13 cellular contexts compared by ENCODE assay signal in genomic region chr11:62858201-62858600, GRCh38. TPM values are rescaled to one million over a fixed set of nuclear protein-coding genes. Genes with fewer than 3 reads are reported as not detected.
DNase-seq lines count a peak whose midpoint lies in the region; ATAC-seq, FAIRE-seq and TF ChIP-seq lines count a peak whose summit lies in the region.
"Had no signal": no experiment of that assay in that cellular context is flagged by ENCODE, and none has a peak within 500 bp of the region (broad histone marks: within the 10 kb centered on the region; RNA-seq: fewer than 3 reads in every experiment).

No MANE protein-coding gene starts in this region.

- H3K27ac ChIP-seq in H1 (ENCODE audit: low read depth, low read length): 0 out of 2 replicates have a peak overlapping the region, but pooled peaks have one; percentile 44
- H3K27ac ChIP-seq: thoracic aorta had no signal

- H3K4me1 Mint-ChIP-seq in activated CD4-positive, alpha-beta T cell treated with anti-CD3 and anti-CD28 coated beads, Interleukin-2, amount 10 ng/mL, durations not matched to agents 24 days and 14 days: peaks cover 57% of the 10 kb centered on the region

- peaks cover 59 to 98% of the 10 kb centered on the region in 2 experiments for H3K79me2 ChIP-seq in H1 (ENCODE audit: control insufficient read depth in 1 of 2, insufficient read depth in 2 of 2, low read length in 2 of 2)

- no peak overlapping the region for H3K14ac ChIP-seq in H1 (ENCODE audit: insufficient read length)

- peak overlapping the region; percentile 97 for H3K4me3 Mint-ChIP-seq in activated CD4-positive, alpha-beta T cell treated with anti-CD3 and anti-CD28 coated beads, Interleukin-2, amount 10 ng/mL, durations not matched to agents 24 days and 14 days

- H3K4me2 ChIP-seq in H1 (ENCODE audit: insufficient read depth in 1 of 2, low read depth in 2 of 2, low read length in 2 of 2): peak overlapping the region; percentile 78 to 95
- H3K4me2 ChIP-seq in skeletal muscle satellite cell (ENCODE audit: low read length): peak overlapping the region; percentile 90

- peak in 1 of 2 experiments; percentile 36; a peak in 2 of 3 replicates for TF ChIP-seq POLR2A in H1 (IDR thresholded peaks at IDR 0.05; ENCODE audit: control extremely low read depth in 1 of 2, low read depth in 2 of 2, low read length in 2 of 2)

- H3K27me3 ChIP-seq in NT2/D1 (ENCODE audit: insufficient read depth, insufficient read length) (no peaks in the 10 kb centered on the region), H1 (replicated peaks in 1 of 4; ENCODE audit: control insufficient read depth in 3 of 4, extremely low read depth in 1 of 4, insufficient read depth in 3 of 4, low read length in 3 of 4) (no peaks in the 10 kb centered on the region), skeletal muscle satellite cell (ENCODE audit: control insufficient read depth, insufficient read depth, low read length) (no peaks in the 10 kb centered on the region)

- no peak overlapping the region for H4K91ac ChIP-seq in H1 (replicated peaks; ENCODE audit: insufficient read length, low read length)

- peaks cover 14% of the 10 kb centered on the region for H3K23me2 ChIP-seq in H1 (ENCODE audit: low read depth, low read length)

- no peak overlapping the region for H2BK20ac ChIP-seq in H1 (ENCODE audit: low read length)

- H3K9ac ChIP-seq in NT2/D1 (ENCODE audit: insufficient read length, low read depth) (peak overlapping the region; percentile 99), H1 (replicated peaks in 1 of 4; ENCODE audit: extremely low read depth in 1 of 4, low read depth in 3 of 4, low read length in 3 of 4) (peak overlapping the region in 3 of 4 experiments; percentile 56 to 82 (median 73); a peak in 5 of 7 replicates), skeletal muscle satellite cell (ENCODE audit: low read depth, low read length) (no peak overlapping the region)

- no peak overlapping the region for H4K5ac ChIP-seq in H1 (ENCODE audit: insufficient read length, low read depth, low read length)

- H2BK12ac ChIP-seq in H1 (ENCODE audit: low read depth, low read length): no peak overlapping the region

- H4K8ac ChIP-seq in H1 (ENCODE audit: extremely low read depth, insufficient read depth, low read length): no peak overlapping the region

- peaks cover 4% of the 10 kb centered on the region for H3K9me3 Mint-ChIP-seq in activated CD4-positive, alpha-beta T cell treated with anti-CD3 and anti-CD28 coated beads, Interleukin-2, amount 10 ng/mL, durations not matched to agents 24 days and 14 days

- H3K23ac ChIP-seq in H1 (ENCODE audit: insufficient read length): no peak overlapping the region

- H3K4me1 ChIP-seq in NT2/D1 (ENCODE audit: insufficient read depth, insufficient read length) (peaks cover 8% of the 10 kb centered on the region), H1 (replicated peaks in 1 of 4; ENCODE audit: control insufficient read depth in 3 of 4, insufficient read depth in 4 of 4, low read length in 3 of 4) (peaks cover 0 to 15% (median 9%) of the 10 kb centered on the region in 4 experiments; a peak in 4 of 7 replicates), skeletal muscle satellite cell (ENCODE audit: control insufficient read depth, insufficient read depth, low read length) (peaks cover 20% of the 10 kb centered on the region)

- no peak overlapping the region for H3K18ac ChIP-seq in H1 (ENCODE audit: extremely low read depth, low read length)

- TF ChIP-seq CTCF in H1 (IDR thresholded peaks at IDR 0.05; ENCODE audit: control extremely low read depth in 1 of 3, insufficient read depth in 1 of 3, low read depth in 1 of 3, low read length in 3 of 3): no peak

- peaks cover 54% of the 10 kb centered on the region for H3K36me3 ChIP-seq in NT2/D1 (ENCODE audit: insufficient read depth, insufficient read length, low read length)
- peaks cover 19 to 44% (median 21%) of the 10 kb centered on the region in 4 experiments for H3K36me3 ChIP-seq in H1 (ENCODE audit: control insufficient read depth in 2 of 4, insufficient read depth in 4 of 4, low read length in 3 of 4)
- H3K36me3 ChIP-seq in skeletal muscle satellite cell (ENCODE audit: insufficient read depth, low read length): peaks cover 21% of the 10 kb centered on the region

- TF ChIP-seq RAD21 in H1 (IDR thresholded peaks at IDR 0.05 in 1 of 2, conservative IDR thresholded peaks at IDR 0.05 in 1 of 2; ENCODE audit: low read depth in 2 of 2, low read length in 2 of 2): no peak

- intact Hi-C loops in activated CD4-positive, alpha-beta T cell treated with anti-CD3 and anti-CD28 coated beads, Interleukin-2, amount 10 ng/mL, durations not matched to agents 24 days and 14 days (cut with micrococcal nuclease): no loop called here

- peaks cover 5 to 24% of the 10 kb centered on the region in 2 experiments for H4K20me1 ChIP-seq in H1 (replicated peaks in 1 of 2; ENCODE audit: control insufficient read depth in 1 of 2, insufficient read depth in 2 of 2, low read length in 2 of 2)

- WGBS in H1 (ENCODE audit: extremely low coverage in 1 of 2, insufficient coverage in 1 of 2, insufficient read length in 1 of 2, insufficient replicate concordance in 2 of 2, low coverage in 1 of 2, low lambda C conversion rate in 2 of 2, missing lambda C conversion rate in 1 of 2), 2 experiments: 33% methylated on average over 7 of the region's 7 CpGs; no CpG with 5 or more reads in 1 of the 2 experiments

- H3K27ac Mint-ChIP-seq in activated CD4-positive, alpha-beta T cell treated with anti-CD3 and anti-CD28 coated beads, Interleukin-2, amount 10 ng/mL, durations not matched to agents 24 days and 14 days: peak overlapping the region; percentile 54

- no peak for DNase-seq in activated CD4-positive, alpha-beta T cell treated with anti-CD3 and anti-CD28 coated beads, Interleukin-2, amount 10 ng/mL, durations not matched to agents 24 days and 14 days
- no peak for DNase-seq in activated CD4-positive, alpha-beta T cell treated with anti-CD3 and anti-CD28 coated beads for 48 hours
- no peak for DNase-seq in NT2/D1 (ENCODE audit: low read depth, low spot score)
- DNase-seq in H1 (ENCODE audit: low read depth in 1 of 2, low spot score in 2 of 2): no peak
- no peak for DNase-seq in dedifferentiated amniotic fluid mesenchymal stem cell (ENCODE audit: extremely low spot score)
- DNase-seq: foreskin melanocyte, mucosa of descending colon, NCI-H1105 had no signal

- H3K4me3 ChIP-seq in NT2/D1 (ENCODE audit: insufficient read length, low read depth): peak overlapping the region; percentile 79
- H3K4me3 ChIP-seq in H1 (ENCODE audit: extremely low read depth in 1 of 4, insufficient read depth in 2 of 4, low read depth in 3 of 4, low read length in 4 of 4): peak overlapping the region; percentile 74 to 100 (median 90)
- H3K4me3 ChIP-seq in skeletal muscle satellite cell (ENCODE audit: low read length): no peak overlapping the region
- H3K4me3 ChIP-seq: mucosa of descending colon, thoracic aorta had no signal

- POLR2A ChIA-PET in H1 (lab: Charles Lee; ENCODE audit: partially characterized antibody): interaction anchor here (1.1 to 20.0 kb wide), 13 partner anchors 9 to 831 kb away, joined by 3 to 2104 read pairs (median 67); partner anchors contain the start of genes BSCL2, C11orf98, CSKMT and EEF1G

- peaks cover 40% of the 10 kb centered on the region for H3K36me3 Mint-ChIP-seq in activated CD4-positive, alpha-beta T cell treated with anti-CD3 and anti-CD28 coated beads, Interleukin-2, amount 10 ng/mL, durations not matched to agents 24 days and 14 days (ENCODE audit: low read depth)

- peaks cover 7% of the 10 kb centered on the region for H3K27me3 Mint-ChIP-seq in activated CD4-positive, alpha-beta T cell treated with anti-CD3 and anti-CD28 coated beads, Interleukin-2, amount 10 ng/mL, durations not matched to agents 24 days and 14 days

- no peak overlapping the region for H3K4ac ChIP-seq in H1 (replicated peaks; ENCODE audit: insufficient read length, low read depth, low read length)

- CTCF ChIA-PET in H1 (lab: Charles Lee; ENCODE audit: partially characterized antibody): interaction anchor here (0.6 to 1.5 kb wide), 7 partner anchors 22 to 187 kb away, joined by 3 to 7 read pairs (median 4); partner anchors contain the start of genes GNG3, SLC3A2 and UQCC3

- H3K56ac ChIP-seq in H1 (replicated peaks; ENCODE audit: insufficient read length, low read depth, low read length): no peak overlapping the region

- no peak overlapping the region for H2BK5ac ChIP-seq in H1 (ENCODE audit: low read depth, low read length)

- no peak overlapping the region for H2BK120ac ChIP-seq in H1 (replicated peaks; ENCODE audit: low read depth, low read length)

- no peak overlapping the region for H2AFZ ChIP-seq in H1 (ENCODE audit: low read length)

- FAIRE-seq in H1 (lab: Jason Lieb, UNC): no peak
- FAIRE-seq: bronchial epithelial cell had no signal

- peak overlapping the region; percentile 31; the same call in 1 of the 2 replicates for H2AK5ac ChIP-seq in H1 (ENCODE audit: low read depth, low read length)

- TF ChIP-seq EP300 in H1 (IDR thresholded peaks at IDR 0.05; ENCODE audit: borderline replicate concordance in 1 of 2, low read depth in 2 of 2, low read length in 2 of 2): no peak

- H3K9me3 ChIP-seq in NT2/D1 (ENCODE audit: insufficient read depth, low read length) (no peaks in the 10 kb centered on the region), H1 (ENCODE audit: insufficient read depth in 2 of 2, low read depth in 1 of 2, low read length in 1 of 2) (no peaks in the 10 kb centered on the region), skeletal muscle satellite cell (replicated peaks; ENCODE audit: low read length) (no peaks in the 10 kb centered on the region)
- H3K9me3 ChIP-seq: mucosa of descending colon, thoracic aorta had no signal

- ATAC-seq in HG02973 (IDR thresholded peaks at IDR 0.05; ENCODE audit: unreplicated experiment): no peak
- ATAC-seq in HG02870 (IDR thresholded peaks at IDR 0.05; ENCODE audit: unreplicated experiment): no peak
- ATAC-seq: mucosa of descending colon had no signal

- peaks cover 5% of the 10 kb centered on the region; the same call in 1 of the 2 replicates for H3K79me1 ChIP-seq in H1 (ENCODE audit: low read depth, low read length)

- no peak overlapping the region for H2BK15ac ChIP-seq in H1 (ENCODE audit: low read length)

RNA-seq across cellular contexts. Expression of gene WDR74, which starts 18.8 kb away (rescaled TPM):
- 145 and 153 TPM in 2 replicates for total RNA-seq in activated CD4-positive, alpha-beta T cell treated with anti-CD3 and anti-CD28 coated beads, Interleukin-2, amount 10 ng/mL, durations not matched to agents 24 days and 14 days
- 97.0 and 101 TPM in 2 replicates for total RNA-seq in H1 (2021; fragmentation: NEBNext Ultra II Directional; extraction: Animal tissue kit (Norgen Biotek cat#: 25700))
- 93.6 and 116 TPM in 2 replicates for polyA plus RNA-seq in H1 (2011; rRNA removed)
- polyA plus RNA-seq in H1 (2011; cell fraction: cytosol; rRNA removed): 135 TPM
- 190 TPM for polyA plus RNA-seq in H1 (2011; cell fraction: nucleus; rRNA removed)
- 95.4 to 119 TPM (median 109 TPM) in 4 replicates for polyA plus RNA-seq in H1 (2012, experiment 1 of 2)
- 101 TPM for polyA plus RNA-seq in H1 (2012, experiment 2 of 2)
- polyA plus RNA-seq in H1 (2013, experiment 1 of 2): 67.2 TPM
- 61.7 TPM for polyA plus RNA-seq in H1 (2013, experiment 2 of 2)
- polyA minus RNA-seq in H1 (2011; rRNA and poly(A)+ RNA removed): 66.3 and 69.1 TPM in 2 replicates
- 45.6 TPM for polyA minus RNA-seq in H1 (2011; cell fraction: cytosol; rRNA and poly(A)+ RNA removed)
- 387 TPM for polyA minus RNA-seq in H1 (2011; cell fraction: nucleus; rRNA and poly(A)+ RNA removed)
- total RNA-seq in skeletal muscle satellite cell (2012; rRNA removed): 44.9 and 45.4 TPM in 2 replicates

RNA-seq across cellular contexts. Expression of gene SLC3A2, which starts 22.5 kb away (rescaled TPM):
- total RNA-seq in activated CD4-positive, alpha-beta T cell treated with anti-CD3 and anti-CD28 coated beads, Interleukin-2, amount 10 ng/mL, durations not matched to agents 24 days and 14 days: 364 and 379 TPM in 2 replicates
- total RNA-seq in H1 (2021; fragmentation: NEBNext Ultra II Directional; extraction: Animal tissue kit (Norgen Biotek cat#: 25700)): 393 and 410 TPM in 2 replicates
- 435 and 574 TPM in 2 replicates for polyA plus RNA-seq in H1 (2011; rRNA removed)
- 408 TPM for polyA plus RNA-seq in H1 (2011; cell fraction: cytosol; rRNA removed)
- polyA plus RNA-seq in H1 (2011; cell fraction: nucleus; rRNA removed): 721 TPM
- polyA plus RNA-seq in H1 (2012, experiment 1 of 2): 317 to 394 TPM (median 319 TPM) in 4 replicates
- polyA plus RNA-seq in H1 (2012, experiment 2 of 2): 437 TPM
- 405 TPM for polyA plus RNA-seq in H1 (2013, experiment 1 of 2)
- polyA plus RNA-seq in H1 (2013, experiment 2 of 2): 379 TPM
- 281 and 291 TPM in 2 replicates for polyA minus RNA-seq in H1 (2011; rRNA and poly(A)+ RNA removed)
- polyA minus RNA-seq in H1 (2011; cell fraction: cytosol; rRNA and poly(A)+ RNA removed): 357 TPM
- polyA minus RNA-seq in H1 (2011; cell fraction: nucleus; rRNA and poly(A)+ RNA removed): 226 TPM
- total RNA-seq in skeletal muscle satellite cell (2012; rRNA removed): 141 and 185 TPM in 2 replicates

RNA-seq across cellular contexts. Expression of gene TEX54, which starts 25.6 kb away (rescaled TPM):
- 0.79 and 2.0 TPM in 2 replicates for total RNA-seq in activated CD4-positive, alpha-beta T cell treated with anti-CD3 and anti-CD28 coated beads, Interleukin-2, amount 10 ng/mL, durations not matched to agents 24 days and 14 days
- total RNA-seq in H1 (2021; fragmentation: NEBNext Ultra II Directional; extraction: Animal tissue kit (Norgen Biotek cat#: 25700)): 1.2 TPM in 1 of 2 replicates, not detected in the other
- not detected in 2 replicates for polyA plus RNA-seq in H1 (2011; rRNA removed)
- polyA plus RNA-seq in H1 (2011; cell fraction: cytosol; rRNA removed): not detected
- not detected for polyA plus RNA-seq in H1 (2011; cell fraction: nucleus; rRNA removed)
- 0.92 to 1.3 TPM (median 1.1 TPM) in 3 of 4 replicates, not detected in the other for polyA plus RNA-seq in H1 (2012, experiment 1 of 2)
- polyA plus RNA-seq in H1 (2012, experiment 2 of 2): not detected
- not detected for polyA plus RNA-seq in H1 (2013, experiment 1 of 2)
- polyA plus RNA-seq in H1 (2013, experiment 2 of 2): not detected
- polyA minus RNA-seq in H1 (2011; rRNA and poly(A)+ RNA removed): not detected in 2 replicates
- polyA minus RNA-seq in H1 (2011; cell fraction: cytosol; rRNA and poly(A)+ RNA removed): not detected
- polyA minus RNA-seq in H1 (2011; cell fraction: nucleus; rRNA and poly(A)+ RNA removed): 1.8 TPM
- total RNA-seq in skeletal muscle satellite cell (2012; rRNA removed): not detected in 2 replicates
- total RNA-seq: bronchial epithelial cell, mucosa of descending colon, thoracic aorta had no signal

RNA-seq across cellular contexts. Expression of gene STX5, which starts 26.4 kb away (rescaled TPM):
- 28.1 and 33.5 TPM in 2 replicates for total RNA-seq in activated CD4-positive, alpha-beta T cell treated with anti-CD3 and anti-CD28 coated beads, Interleukin-2, amount 10 ng/mL, durations not matched to agents 24 days and 14 days
- 24.2 and 25.3 TPM in 2 replicates for total RNA-seq in H1 (2021; fragmentation: NEBNext Ultra II Directional; extraction: Animal tissue kit (Norgen Biotek cat#: 25700))
- polyA plus RNA-seq in H1 (2011; rRNA removed): 23.4 and 28.5 TPM in 2 replicates
- polyA plus RNA-seq in H1 (2011; cell fraction: cytosol; rRNA removed): 25.1 TPM
- polyA plus RNA-seq in H1 (2011; cell fraction: nucleus; rRNA removed): 24.0 TPM
- 25.6 to 34.1 TPM (median 29.2 TPM) in 4 replicates for polyA plus RNA-seq in H1 (2012, experiment 1 of 2)
- polyA plus RNA-seq in H1 (2012, experiment 2 of 2): 28.3 TPM
- polyA plus RNA-seq in H1 (2013, experiment 1 of 2): 15.6 TPM
- polyA plus RNA-seq in H1 (2013, experiment 2 of 2): 15.0 TPM
- polyA minus RNA-seq in H1 (2011; rRNA and poly(A)+ RNA removed): 34.6 and 35.5 TPM in 2 replicates
- 13.8 TPM for polyA minus RNA-seq in H1 (2011; cell fraction: cytosol; rRNA and poly(A)+ RNA removed)
- 15.9 TPM for polyA minus RNA-seq in H1 (2011; cell fraction: nucleus; rRNA and poly(A)+ RNA removed)
- total RNA-seq in skeletal muscle satellite cell (2012; rRNA removed): 21.0 and 29.1 TPM in 2 replicates

RNA-seq across cellular contexts. Expression of gene NXF1, which starts 53.0 kb away (rescaled TPM):
- total RNA-seq in activated CD4-positive, alpha-beta T cell treated with anti-CD3 and anti-CD28 coated beads, Interleukin-2, amount 10 ng/mL, durations not matched to agents 24 days and 14 days: 133 and 147 TPM in 2 replicates
- 44.8 and 49.8 TPM in 2 replicates for total RNA-seq in H1 (2021; fragmentation: NEBNext Ultra II Directional; extraction: Animal tissue kit (Norgen Biotek cat#: 25700))
- 48.1 and 63.6 TPM in 2 replicates for polyA plus RNA-seq in H1 (2011; rRNA removed)
- polyA plus RNA-seq in H1 (2011; cell fraction: cytosol; rRNA removed): 27.3 TPM
- 129 TPM for polyA plus RNA-seq in H1 (2011; cell fraction: nucleus; rRNA removed)
- polyA plus RNA-seq in H1 (2012, experiment 1 of 2): 51.2 to 60.5 TPM (median 56.5 TPM) in 4 replicates
- polyA plus RNA-seq in H1 (2012, experiment 2 of 2): 34.5 TPM
- 38.0 TPM for polyA plus RNA-seq in H1 (2013, experiment 1 of 2)
- polyA plus RNA-seq in H1 (2013, experiment 2 of 2): 35.0 TPM
- 31.5 and 31.8 TPM in 2 replicates for polyA minus RNA-seq in H1 (2011; rRNA and poly(A)+ RNA removed)
- polyA minus RNA-seq in H1 (2011; cell fraction: cytosol; rRNA and poly(A)+ RNA removed): 20.5 TPM
- polyA minus RNA-seq in H1 (2011; cell fraction: nucleus; rRNA and poly(A)+ RNA removed): 20.0 TPM
- total RNA-seq in skeletal muscle satellite cell (2012; rRNA removed): 21.5 and 27.1 TPM in 2 replicates
